10 cellular contexts compared by ENCODE assay signal in the genomic region with DNA sequence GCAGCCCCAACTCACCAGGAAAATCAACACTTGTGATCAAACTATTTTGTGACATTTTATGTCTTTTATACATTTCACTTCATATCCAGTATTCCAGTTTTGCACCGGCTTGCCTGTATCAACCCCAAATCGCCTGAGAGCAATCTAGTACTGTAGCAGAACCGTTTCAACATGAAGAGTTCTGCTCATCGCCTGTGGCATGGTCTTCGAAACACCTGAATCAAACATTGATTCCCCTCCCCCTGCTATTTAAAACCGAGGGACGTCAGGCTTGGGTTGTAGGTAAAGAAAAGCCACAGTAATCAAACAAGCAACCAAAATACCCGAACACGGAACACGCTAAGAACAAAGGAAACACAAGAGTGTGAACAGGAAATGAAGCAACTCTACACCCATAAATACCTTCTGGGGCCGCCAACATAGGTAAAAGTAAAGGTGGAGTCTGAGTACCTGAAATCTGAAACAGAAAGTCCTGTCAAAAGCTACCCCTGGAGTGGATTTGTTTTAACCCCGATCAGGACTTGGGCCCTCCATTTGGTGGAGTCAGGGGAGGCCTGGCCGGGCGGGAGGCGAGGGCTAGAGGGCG. TPM values are rescaled to one million over a fixed set of nuclear protein-coding genes. Genes with fewer than 3 reads are reported as not detected.
DNase-seq lines count a peak whose midpoint lies in the region; ATAC-seq, FAIRE-seq and TF ChIP-seq lines count a peak whose summit lies in the region.
"Not testable (repeated sequence)": the region's sequence is repeated elsewhere in the genome, so short reads cannot be mapped to it uniquely, and the experiment has no call there.
"Had no signal": no experiment of that assay in that cellular context is flagged by ENCODE, and none has a peak within 500 bp of the region (broad histone marks: within the 10 kb centered on the region; RNA-seq: fewer than 3 reads in every experiment).

No MANE protein-coding gene starts in this region.

- H3K4me3 Mint-ChIP-seq in activated CD4-positive, alpha-beta T cell treated with anti-CD3 and anti-CD28 coated beads, Interleukin-2, amount 10 ng/mL, durations not matched to agents 7 days and 5 days: peak overlapping the region; percentile 56

- POLR2A ChIA-PET in OCI-LY7 (lab: Charles Lee); activated CD4-positive, alpha-beta T cell treated with anti-CD3 and anti-CD28 coated beads, Interleukin-2, amount 10 ng/mL, durations not matched to agents 7 days and 5 days (lab: Charles Lee); HepG2 (lab: Yijun Ruan, JAX): not testable (repeated sequence)

- H3K27ac ChIP-seq in OCI-LY7 (ENCODE audit: low read depth, low read length, poor library complexity, severe bottlenecking): peak overlapping the region; percentile 76
- not testable (repeated sequence) for H3K27ac ChIP-seq in ascending aorta; HepG2 (ENCODE audit: extremely low read length, insufficient read depth, low read length); parathyroid adenoma
- H3K27ac ChIP-seq in transverse colon: peak overlapping the region; percentile 53 to 70 (median 61)

- BruUV-seq in OCI-LY7 (replicated peaks; lab: Mats Ljungman, UMichigan): not testable (repeated sequence)
- TSS peak; percentile 55 for BruUV-seq in HepG2 (replicated peaks; lab: Mats Ljungman, UMichigan)

- DNase-seq in GM12865 (ENCODE audit: low read depth); OCI-LY7 (ENCODE audit: low spot score); ascending aorta (ENCODE audit: low spot score in 2 of 2); epithelial cell of esophagus (ENCODE audit: low read depth); HepG2 (ENCODE audit: low spot score): not testable (repeated sequence)
- DNase-seq in activated CD4-positive, alpha-beta T cell treated with anti-CD3 and anti-CD28 coated beads, Interleukin-2, amount 10 ng/mL, durations not matched to agents 7 days and 5 days: peak; percentile 46
- peak; percentile 17 for DNase-seq in transverse colon

- not testable (repeated sequence) for TF ChIP-seq POLR2A in HepG2 (IDR thresholded peaks at IDR 0.05; ENCODE audit: insufficient read depth in 1 of 2, low read depth in 2 of 2, low read length in 2 of 2); transverse colon (IDR thresholded peaks at IDR 0.05)

- intact Hi-C loops in OCI-LY7 (cut with micrococcal nuclease; ENCODE audit: unreplicated experiment); ascending aorta (cut with DNase I); HepG2 (cut with micrococcal nuclease; ENCODE audit: unreplicated experiment); transverse colon (cut with DNase I; ENCODE audit: low total_unique reads): not testable (repeated sequence)

- in situ Hi-C loops in HepG2 (cut with HindIII; ENCODE audit: extremely low pct_ligation_motif_present, low pct_unique_long_range_greater_than_20kb); transverse colon (cut with MboI; ENCODE audit: low pct_ligation_motif_present in 1 of 4, low pct_unique_long_range_greater_than_20kb in 1 of 4, low sequenced_read_pairs in 3 of 4): not testable (repeated sequence)

- WGBS in HepG2 (ENCODE audit: low lambda C conversion rate): 0% methylated on average over 2 of the region's 16 CpGs
- no CpG with 5 or more reads among the region's 16 CpGs for WGBS in transverse colon (ENCODE audit: low coverage in 1 of 2), 2 donors

- H3K9ac ChIP-seq in HepG2 (ENCODE audit: insufficient read depth, low read depth, low read length); parathyroid adenoma: not testable (repeated sequence)

- not testable (repeated sequence) for H3K36me3 ChIP-seq in OCI-LY7 (ENCODE audit: insufficient read depth, low read length); ascending aorta; HepG2 (replicated peaks in 1 of 2; ENCODE audit: control insufficient read depth in 1 of 2, insufficient read depth in 2 of 2, low read length in 2 of 2); parathyroid adenoma (ENCODE audit: control insufficient read depth, insufficient read depth, low read length); transverse colon

- not testable (repeated sequence) for H3K36me3 Mint-ChIP-seq in activated CD4-positive, alpha-beta T cell treated with anti-CD3 and anti-CD28 coated beads, Interleukin-2, amount 10 ng/mL, durations not matched to agents 7 days and 5 days (ENCODE audit: low read depth)

- not testable (repeated sequence) for H2AFZ ChIP-seq in OCI-LY7 (ENCODE audit: low read length); HepG2 (ENCODE audit: low read length)
- peak overlapping the region; percentile 62 for H2AFZ ChIP-seq in parathyroid adenoma

- H3K4me1 ChIP-seq in OCI-LY7 (ENCODE audit: insufficient read depth, low read length, poor library complexity, severe bottlenecking); ascending aorta; HepG2 (ENCODE audit: insufficient read depth, low read length); parathyroid adenoma; transverse colon: not testable (repeated sequence)

- not testable (repeated sequence) for TF ChIP-seq EP300 in HepG2 (IDR thresholded peaks at IDR 0.05; ENCODE audit: low read depth in 2 of 2, low read length in 2 of 2); HepG2 (CRISPR knock-in tag; IDR thresholded peaks at IDR 0.05; ENCODE audit: borderline replicate concordance); transverse colon (IDR thresholded peaks at IDR 0.05; ENCODE audit: low read depth)

- not testable (repeated sequence) for H3K4me1 Mint-ChIP-seq in activated CD4-positive, alpha-beta T cell treated with anti-CD3 and anti-CD28 coated beads, Interleukin-2, amount 10 ng/mL, durations not matched to agents 7 days and 5 days

- not testable (repeated sequence) for TF ChIP-seq RAD21 in HepG2 (CRISPR knock-in tag; IDR thresholded peaks at IDR 0.05)

- not testable (repeated sequence) for H3K9me3 Mint-ChIP-seq in activated CD4-positive, alpha-beta T cell treated with anti-CD3 and anti-CD28 coated beads, Interleukin-2, amount 10 ng/mL, durations not matched to agents 7 days and 5 days

- H3K27me3 Mint-ChIP-seq in activated CD4-positive, alpha-beta T cell treated with anti-CD3 and anti-CD28 coated beads, Interleukin-2, amount 10 ng/mL, durations not matched to agents 7 days and 5 days: not testable (repeated sequence)

- peak overlapping the region; percentile 41 for H3K4me3 ChIP-seq in GM12865 (ENCODE audit: low read depth, low read length)
- peak overlapping the region; percentile 63 for H3K4me3 ChIP-seq in OCI-LY7 (ENCODE audit: low read depth, low read length, poor library complexity, severe bottlenecking)
- peak overlapping the region; percentile 36 to 55 for H3K4me3 ChIP-seq in ascending aorta
- H3K4me3 ChIP-seq in epithelial cell of esophagus (ENCODE audit: low read length): peak overlapping the region; percentile 38
- peak overlapping the region in 1 of 3 experiments; percentile 45; a peak in 2 of 6 replicates for H3K4me3 ChIP-seq in HepG2 (replicated peaks in 1 of 3; ENCODE audit: insufficient read depth in 1 of 3, low read depth in 2 of 3, low read length in 3 of 3)
- peak overlapping the region; percentile 27 for H3K4me3 ChIP-seq in parathyroid adenoma (ENCODE audit: low read depth, low read length)
- H3K4me3 ChIP-seq in transverse colon: peak overlapping the region in 2 of 4 donors; percentile 20 to 45

- peak overlapping the region; percentile 42; the same call in 1 of the 2 replicates for H3K4me2 ChIP-seq in OCI-LY7 (ENCODE audit: low read length)
- not testable (repeated sequence) for H3K4me2 ChIP-seq in HepG2 (ENCODE audit: low read depth, low read length); parathyroid adenoma (ENCODE audit: low read length)

- CTCF ChIA-PET in OCI-LY7 (lab: Charles Lee; ENCODE audit: unreplicated experiment); activated CD4-positive, alpha-beta T cell treated with anti-CD3 and anti-CD28 coated beads, Interleukin-2, amount 10 ng/mL, durations not matched to agents 7 days and 5 days (lab: Charles Lee); HepG2 (lab: Yijun Ruan, JAX; ENCODE audit: low intra/inter-chr PET ratio, low total read pairs): not testable (repeated sequence)

- not testable (repeated sequence) for TF ChIP-seq CTCF in GM12865 (IDR thresholded peaks at IDR 0.05; ENCODE audit: insufficient read depth, low read depth, low read length, missing control alignments); OCI-LY7 (conservative IDR thresholded peaks at IDR 0.05; ENCODE audit: low read length); ascending aorta (IDR thresholded peaks at IDR 0.05); epithelial cell of esophagus (IDR thresholded peaks at IDR 0.05; ENCODE audit: insufficient read depth, low read depth, low read length, missing control alignments); HepG2 (CRISPR knock-in tag; IDR thresholded peaks at IDR 0.05); parathyroid adenoma (IDR thresholded peaks at IDR 0.05); transverse colon (IDR thresholded peaks at IDR 0.05)

- not testable (repeated sequence) for H3K27ac Mint-ChIP-seq in activated CD4-positive, alpha-beta T cell treated with anti-CD3 and anti-CD28 coated beads, Interleukin-2, amount 10 ng/mL, durations not matched to agents 7 days and 5 days

- not testable (repeated sequence) for H4K20me1 ChIP-seq in OCI-LY7 (ENCODE audit: insufficient read depth, low read length); HepG2 (ENCODE audit: insufficient read depth, low read length)

- not testable (repeated sequence) for H3K79me2 ChIP-seq in OCI-LY7 (ENCODE audit: insufficient read depth, low read depth, low read length); HepG2 (ENCODE audit: insufficient read depth, low read length); parathyroid adenoma

- H3K9me3 ChIP-seq in OCI-LY7 (ENCODE audit: low read length); ascending aorta; HepG2 (ENCODE audit: low read length); parathyroid adenoma (ENCODE audit: control insufficient read depth, low read length); transverse colon: not testable (repeated sequence)

- H3K27me3 ChIP-seq in ascending aorta; HepG2 (ENCODE audit: control insufficient read depth in 1 of 2, insufficient read depth in 2 of 2, low read length in 2 of 2); parathyroid adenoma (ENCODE audit: control insufficient read depth, insufficient read depth, low read length); transverse colon: not testable (repeated sequence)

- not testable (repeated sequence) for H3K9me2 ChIP-seq in OCI-LY7 (ENCODE audit: insufficient read depth, low read length)

- ATAC-seq in HepG2: not testable (repeated sequence)

- not testable (repeated sequence) for FAIRE-seq in HepG2 (lab: Jason Lieb, UNC)

RNA-seq across cellular contexts. Expression of a gene that starts 27.6 kb away (rescaled TPM):
- not detected in 2 replicates for total RNA-seq in OCI-LY7 (2014; rRNA removed; shearing (Covaris generic))
- total RNA-seq in OCI-LY7 (2022) (not detected in 2 replicates), ascending aorta (not detected), HepG2 (2016; rRNA removed; fragmentation: Illumina TruSeq; extraction: Trizol) (not detected in 2 replicates), transverse colon (not detected)
- total RNA-seq in activated CD4-positive, alpha-beta T cell treated with anti-CD3 and anti-CD28 coated beads, Interleukin-2, amount 10 ng/mL, durations not matched to agents 7 days and 5 days: under 1 TPM in 1 of 2 experiments, not detected in 1; 0.69 TPM
- not detected in 2 replicates for total RNA-seq in HepG2 (2016; cell fraction: cytosol; rRNA removed; fragmentation: Illumina TruSeq; extraction: Trizol; ENCODE audit: low read depth)
- not detected in 2 replicates for total RNA-seq in HepG2 (2016; cell fraction: insoluble cytoplasmic fraction; rRNA removed; fragmentation: Illumina TruSeq; extraction: Trizol)
- not detected in 2 replicates for total RNA-seq in HepG2 (2016; cell fraction: membrane; rRNA removed; fragmentation: Illumina TruSeq; extraction: Trizol)
- total RNA-seq in HepG2 (2016; cell fraction: nucleus; rRNA removed; fragmentation: Illumina TruSeq; extraction: Trizol): not detected in 2 replicates
- not detected in 2 replicates for polyA plus RNA-seq in HepG2 (2011; rRNA removed)
- not detected in 2 replicates for polyA plus RNA-seq in HepG2 (2011; cell fraction: cytosol; rRNA removed)
- not detected in 2 replicates for polyA plus RNA-seq in HepG2 (2011; cell fraction: nucleus; rRNA removed)
- polyA plus RNA-seq in HepG2 (2012): not detected in 2 replicates
- polyA plus RNA-seq in HepG2 (2016; cell fraction: cytosol; fragmentation: Illumina TruSeq; extraction: Trizol; ENCODE audit: low read depth): not detected in 2 replicates
- not detected in 2 replicates for polyA plus RNA-seq in HepG2 (2016; cell fraction: insoluble cytoplasmic fraction; fragmentation: Illumina TruSeq; extraction: Trizol; ENCODE audit: low read depth)
- polyA plus RNA-seq in HepG2 (2016; cell fraction: membrane; fragmentation: Illumina TruSeq; extraction: Trizol; ENCODE audit: low read depth): not detected in 2 replicates
- not detected in 2 replicates for polyA plus RNA-seq in HepG2 (2016; cell fraction: nucleus; fragmentation: Illumina TruSeq; extraction: Trizol; ENCODE audit: insufficient read depth, low read depth)
- polyA minus RNA-seq in HepG2 (2011; rRNA and poly(A)+ RNA removed; ENCODE audit: low replicate concordance): not detected in 2 replicates
- polyA minus RNA-seq in HepG2 (2011; cell fraction: cytosol; rRNA and poly(A)+ RNA removed): not detected in 2 replicates
- polyA minus RNA-seq in HepG2 (2011; cell fraction: nucleus; rRNA and poly(A)+ RNA removed): not detected in 2 replicates
- total RNA-seq: HT1080, left cardiac atrium had no signal
